Comparison of ENCODE assay signal across 36 cellular contexts in genomic region chr7:64181586-64181985, GRCh38. TPM values are rescaled to one million over a fixed set of nuclear protein-coding genes. Genes with fewer than 3 reads are reported as not detected.
"Had no signal": no experiment of that assay in that cellular context is flagged by ENCODE, and none has a peak within 500 bp of the region (broad histone marks: within the 10 kb centered on the region; RNA-seq: fewer than 3 reads in every experiment).

No MANE protein-coding gene starts in this region.

- H3K27me3 ChIP-seq: body of pancreas, brain microvascular endothelial cell had no signal

- H3K27ac ChIP-seq: adrenal gland, body of pancreas, brain microvascular endothelial cell, breast epithelium, VCaP had no signal

- H3K4me3 ChIP-seq: adrenal gland, body of pancreas, breast epithelium had no signal

- DNase-seq: activated B cell treated with CpG ODN at 0.5 μM for 24 hours; activated CD4-positive, alpha-beta memory T cell treated with anti-CD3 and anti-CD28 coated beads for 36 hours; activated CD4-positive, alpha-beta T cell treated with anti-CD3 and anti-CD28 coated beads for 4 hours; activated CD4-positive, alpha-beta T cell treated with anti-CD3 and anti-CD28 coated beads, Interleukin-2, amount 10 ng/mL, durations not matched to agents 24 days and 14 days; activated CD4-positive, alpha-beta T cell treated with anti-CD3 and anti-CD28 coated beads, Interleukin-2, amount 50 U/mL, for 1 hour; activated CD4-positive, alpha-beta T cell treated with anti-CD3 and anti-CD28 coated beads, Interleukin-2, amount 50 U/mL, for 4 hours; activated CD4-positive, CD25-positive, alpha-beta regulatory T cell treated with anti-CD3 and anti-CD28 coated beads, Interleukin-2, amount 50 U/mL, for 72 hours; activated CD8-positive, alpha-beta memory T cell treated with anti-CD3 and anti-CD28 coated beads, Interleukin-2, amount 50 U/mL, for 4 hours; activated effector memory CD4-positive, alpha-beta T cell treated with anti-CD3 and anti-CD28 coated beads, Interleukin-2, amount 50 U/mL, for 16 hours; activated gamma-delta T cell treated with Interleukin-2 at 50 U/mL for 16 hours; activated naive CD4-positive, alpha-beta T cell; activated naive CD4-positive, alpha-beta T cell treated with anti-CD3 and anti-CD28 coated beads, Interleukin-2, amount 50 U/mL, for 16 hours; activated naive CD8-positive, alpha-beta T cell treated with anti-CD3 and anti-CD28 coated beads for 36 hours; activated T-cell treated with anti-CD3 and anti-CD28 coated beads for 4 hours; activated T-cell treated with anti-CD3 and anti-CD28 coated beads, Interleukin-2, amount 50 U/mL, for 1 hour; activated T-cell treated with anti-CD3 and anti-CD28 coated beads, Interleukin-2, amount 50 U/mL, for 4 hours; adrenal gland; amniotic stem cell; aorta; body of pancreas; brain microvascular endothelial cell; central memory CD4-positive, alpha-beta T cell; T-helper 2 cell; T-helper 9 cell had no signal

- H3K4me1 ChIP-seq: adrenal gland, body of pancreas, breast epithelium had no signal

- H3K36me3 ChIP-seq: adrenal gland, brain microvascular endothelial cell, breast epithelium had no signal

- H3K9me3 ChIP-seq: adrenal gland had no signal

RNA-seq across cellular contexts. Expression of gene ZNF735, which starts 25.4 kb away (rescaled TPM):
- total RNA-seq: activated B cell treated with CpG ODN at 0.5 μM for 24 hours; activated CD4-positive, alpha-beta memory T cell treated with anti-CD3 and anti-CD28 coated beads for 36 hours; activated CD4-positive, alpha-beta T cell treated with anti-CD3 and anti-CD28 coated beads, Interleukin-2, amount 10 ng/mL, durations not matched to agents 24 days and 14 days; activated CD8-positive, alpha-beta memory T cell treated with anti-CD3 and anti-CD28 coated beads for 36 hours; activated CD8-positive, alpha-beta T cell treated with anti-CD3 and anti-CD28 coated beads for 36 hours; activated naive CD4-positive, alpha-beta T cell treated with anti-CD3 and anti-CD28 coated beads for 36 hours; activated naive CD4-positive, alpha-beta T cell treated with anti-CD3 and anti-CD28 coated beads, Interleukin-2, amount 50 U/mL, for 72 hours; activated naive CD8-positive, alpha-beta T cell treated with anti-CD3 and anti-CD28 coated beads for 36 hours; activated T-cell treated with anti-CD3 and anti-CD28 coated beads, Interleukin-2, amount 50 U/mL, for 4 hours; activated T-cell treated with anti-CD3 and anti-CD28 coated beads, Interleukin-2, amount 50 U/mL, for 72 hours; activated T-helper 1 cell treated with anti-CD3 and anti-CD28 coated beads, Interleukin-12 subunit alpha, Interleukin-12 subunit beta, Interleukin-2, Interleukin-4 antibody, amounts not matched to agents 30 ng/mL and 10 ng/mL and 1 ng/mL, durations not matched to agents 14 hours and 24 hours and 36 hours; activated T-helper 17 cell treated with anti-CD3 and anti-CD28 coated beads, Interleukin-2, amount 50 U/mL, for 72 hours; adrenal gland; aorta; astrocyte; body of pancreas; breast epithelium; cardiac septum; cerebellum had no signal
- polyA plus RNA-seq: adrenal gland, aorta had no signal

RNA-seq across cellular contexts. Expression of gene ZNF679, which starts 46.7 kb away (rescaled TPM):
- total RNA-seq: activated B cell treated with CpG ODN at 0.5 μM for 24 hours; activated CD4-positive, alpha-beta memory T cell treated with anti-CD3 and anti-CD28 coated beads for 36 hours; activated CD4-positive, alpha-beta T cell treated with anti-CD3 and anti-CD28 coated beads, Interleukin-2, amount 10 ng/mL, durations not matched to agents 24 days and 14 days; activated CD8-positive, alpha-beta memory T cell treated with anti-CD3 and anti-CD28 coated beads for 36 hours; activated CD8-positive, alpha-beta T cell treated with anti-CD3 and anti-CD28 coated beads for 36 hours; activated naive CD4-positive, alpha-beta T cell treated with anti-CD3 and anti-CD28 coated beads for 36 hours; activated naive CD4-positive, alpha-beta T cell treated with anti-CD3 and anti-CD28 coated beads, Interleukin-2, amount 50 U/mL, for 72 hours; activated naive CD8-positive, alpha-beta T cell treated with anti-CD3 and anti-CD28 coated beads for 36 hours; activated T-cell treated with anti-CD3 and anti-CD28 coated beads, Interleukin-2, amount 50 U/mL, for 4 hours; activated T-cell treated with anti-CD3 and anti-CD28 coated beads, Interleukin-2, amount 50 U/mL, for 72 hours; activated T-helper 1 cell treated with anti-CD3 and anti-CD28 coated beads, Interleukin-12 subunit alpha, Interleukin-12 subunit beta, Interleukin-2, Interleukin-4 antibody, amounts not matched to agents 30 ng/mL and 10 ng/mL and 1 ng/mL, durations not matched to agents 14 hours and 24 hours and 36 hours; activated T-helper 17 cell treated with anti-CD3 and anti-CD28 coated beads, Interleukin-2, amount 50 U/mL, for 72 hours; adrenal gland; aorta; astrocyte; body of pancreas; breast epithelium; cardiac septum; cerebellum had no signal
- polyA plus RNA-seq: adrenal gland, aorta had no signal
